9 cellular contexts compared by ENCODE assay signal in the genomic region with DNA sequence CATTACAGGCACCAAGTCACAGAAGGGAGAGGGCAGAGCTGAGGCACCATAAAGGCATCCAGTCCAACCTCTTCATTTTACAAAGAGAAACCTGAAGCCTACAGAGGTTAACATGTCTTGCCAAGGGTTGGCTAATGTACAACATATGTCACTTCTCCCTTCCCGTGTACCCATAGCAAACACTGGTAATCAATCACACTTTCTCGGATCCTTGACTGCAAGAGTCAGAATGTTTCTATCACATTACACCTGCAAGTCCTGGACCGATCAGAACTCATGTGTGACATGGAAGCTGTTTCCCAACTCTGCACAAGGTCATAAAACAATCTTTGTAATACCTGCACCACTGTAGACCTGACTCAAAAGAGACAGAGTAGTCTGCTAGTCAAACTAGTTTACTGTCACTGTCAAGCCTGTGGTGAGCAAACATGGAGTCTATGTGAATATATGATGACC. TPM values are rescaled to one million over a fixed set of nuclear protein-coding genes. Genes with fewer than 3 reads are reported as not detected.
DNase-seq lines count a peak whose midpoint lies in the region; ATAC-seq and FAIRE-seq lines count a peak whose summit lies in the region.
"Had no signal": no experiment of that assay in that cellular context is flagged by ENCODE, and none has a peak within 500 bp of the region (broad histone marks: within the 10 kb centered on the region; RNA-seq: fewer than 3 reads in every experiment).

No MANE protein-coding gene starts in this region.

- no peak for FAIRE-seq in HTR-8/SVneo (lab: Jason Lieb, UNC)

- peak overlapping the region; percentile 91 to 96 (median 95) for H3K27ac Mint-ChIP-seq in IgD-negative memory B cell

- peaks cover 8% of the 10 kb centered on the region for H3K36me3 Mint-ChIP-seq in IgD-negative memory B cell

- DNase-seq in left kidney (ENCODE audit: low read depth, low spot score) (peak; percentile 59), HTR-8/SVneo (ENCODE audit: insufficient read length, low spot score) (no peak), RKO (ENCODE audit: low spot score) (no peak), NCI-H1092 (lab: John Stamatoyannopoulos, UW) (no peak)
- DNase-seq: NCI-H146 had no signal

- peaks cover 59 to 64% (median 63%) of the 10 kb centered on the region in 3 donors for H3K4me1 Mint-ChIP-seq in IgD-negative memory B cell

- peak; percentile 41 for ATAC-seq in GM18511 (IDR thresholded peaks at IDR 0.05; ENCODE audit: unreplicated experiment)
- ATAC-seq in GM21423 (IDR thresholded peaks at IDR 0.05; ENCODE audit: unreplicated experiment) = peak; percentile 35
- ATAC-seq in HG02571 (IDR thresholded peaks at IDR 0.05; ENCODE audit: unreplicated experiment) = no peak

- H3K27me3 Mint-ChIP-seq in IgD-negative memory B cell = no peaks in the 10 kb centered on the region

- peak overlapping the region; percentile 89 to 99 (median 98) for H3K4me3 Mint-ChIP-seq in IgD-negative memory B cell

- H3K9me3 Mint-ChIP-seq in IgD-negative memory B cell = no peaks in the 10 kb centered on the region

RNA-seq across cellular contexts. Expression of a gene that starts 6.0 kb away (rescaled TPM):
- 91.6 TPM for polyA plus RNA-seq in IgD-negative memory B cell
